ENCODE assay signal across 1 cellular context in genomic region chr12:22687677-22688076, GRCh38.
A peak's percentile ranks its signal among the peaks of the same experiment; 100 is the strongest.
TF ChIP-seq lines count a peak whose summit lies in the region.

No MANE protein-coding gene starts in this region.

TF ChIP-seq in GM12878, 131 proteins besides CTCF, POLR2A, EP300 and RAD21 (continued from another document and continues in another):
- TF ChIP-seq ETV6 (conservative IDR thresholded peaks at IDR 0.05 in 1 of 2, IDR thresholded peaks at IDR 0.05 in 1 of 2; ENCODE audit: borderline replicate concordance in 1 of 2, low read depth in 1 of 2) (peak in 1 of 2 experiments; percentile 71; a peak in 2 of 4 replicates), MTA2 (IDR thresholded peaks at IDR 0.05; ENCODE audit: low read depth) (peak; percentile 86), MTA3 (IDR thresholded peaks at IDR 0.05; ENCODE audit: borderline replicate concordance, low read length) (peak; percentile 41; the same call in 1 of the 2 replicates), TCF3 (IDR thresholded peaks at IDR 0.05; ENCODE audit: borderline replicate concordance, insufficient read depth, low read depth, low read length) (no peak), NFIC (IDR thresholded peaks at IDR 0.05; ENCODE audit: low read depth, low read length) (peak; percentile 95), BMI1 (IDR thresholded peaks at IDR 0.05; ENCODE audit: borderline replicate concordance) (peak; percentile 56), BCL11A (IDR thresholded peaks at IDR 0.05; ENCODE audit: low read depth, low read length) (peak; percentile 88), GABPA (IDR thresholded peaks at IDR 0.05; ENCODE audit: low read depth) (peak; percentile 73), IKZF2 (IDR thresholded peaks at IDR 0.05) (peak; percentile 73 to 84), NBN (IDR thresholded peaks at IDR 0.05) (peak; percentile 61; the same call in 1 of the 2 replicates), CBX3 (IDR thresholded peaks at IDR 0.05; ENCODE audit: borderline replicate concordance, low read depth) (no peak), ATF7 (IDR thresholded peaks at IDR 0.05; ENCODE audit: low read depth) (peak; percentile 90), PAX5 (IDR thresholded peaks at IDR 0.05; ENCODE audit: borderline replicate concordance, low read depth, low read length) (peak; percentile 29; the same call in 1 of the 2 replicates), SKIL (IDR thresholded peaks at IDR 0.05; ENCODE audit: low read depth, poor library complexity, severe bottlenecking) (peak; percentile 50), MEF2A (IDR thresholded peaks at IDR 0.05; ENCODE audit: insufficient read depth, low read depth, low read length) (peak; percentile 98), HSF1 (IDR thresholded peaks at IDR 0.05; ENCODE audit: low read depth, low read length) (no peak), ZBED1 (IDR thresholded peaks at IDR 0.05; ENCODE audit: borderline replicate concordance) (peak; percentile 44; the same call in 1 of the 2 replicates), CHD2 (IDR thresholded peaks at IDR 0.05; ENCODE audit: borderline replicate concordance, low read depth, low read length) (0 out of 2 replicates have a peak, but pooled peaks have one; percentile 18), BRCA1 (IDR thresholded peaks at IDR 0.05; ENCODE audit: low read depth, low read length) (no peak), IRF5 (IDR thresholded peaks at IDR 0.05; ENCODE audit: borderline replicate concordance) (no peak), CREM (IDR thresholded peaks at IDR 0.05; ENCODE audit: low read depth) (peak; percentile 80), CREB1 (IDR thresholded peaks at IDR 0.05; ENCODE audit: low read depth) (peak; percentile 67; the same call in 1 of the 2 replicates), E4F1 (IDR thresholded peaks at IDR 0.05; ENCODE audit: borderline replicate concordance, partially characterized antibody) (no peak), ZNF217 (IDR thresholded peaks at IDR 0.05) (peak; percentile 67; the same call in 1 of the 2 replicates), TBL1XR1 (IDR thresholded peaks at IDR 0.05; ENCODE audit: low read depth, low read length) (0 out of 2 replicates have a peak, but pooled peaks have one; percentile 20), CHD4 (IDR thresholded peaks at IDR 0.05) (no peak), BACH1 (IDR thresholded peaks at IDR 0.05; ENCODE audit: borderline replicate concordance) (peak; percentile 50; the same call in 1 of the 2 replicates), JUNB (IDR thresholded peaks at IDR 0.05) (peak; percentile 90), RELA (IDR thresholded peaks at IDR 0.05; ENCODE audit: borderline replicate concordance, partially characterized antibody) (no peak), ZNF384 (IDR thresholded peaks at IDR 0.05; ENCODE audit: borderline replicate concordance, low read depth, low read length) (no peak), E2F4 (IDR thresholded peaks at IDR 0.05; ENCODE audit: low read depth, low read length) (no peak), IKZF1 (conservative IDR thresholded peaks at IDR 0.05) (peak; percentile 68), NR2C2 (IDR thresholded peaks at IDR 0.05; ENCODE audit: borderline replicate concordance, control insufficient read depth, insufficient read length, low read depth) (no peak), SMAD5 (IDR thresholded peaks at IDR 0.05; ENCODE audit: low read depth) (no peak), E2F8 (IDR thresholded peaks at IDR 0.05; ENCODE audit: low read depth, partially characterized antibody) (no peak), WRNIP1 (IDR thresholded peaks at IDR 0.05; ENCODE audit: borderline replicate concordance, low read depth, low read length) (no peak), SIN3A (IDR thresholded peaks at IDR 0.05; ENCODE audit: low read depth, low read length) (no peak), PKNOX1 (IDR thresholded peaks at IDR 0.05) (peak; percentile 14; the same call in 1 of the 2 replicates), STAT3 (IDR thresholded peaks at IDR 0.05; ENCODE audit: low read depth, low read length) (no peak), MEF2B (IDR thresholded peaks at IDR 0.05; ENCODE audit: partially characterized antibody, poor library complexity, severe bottlenecking) (peak; percentile 92), BHLHE40 (IDR thresholded peaks at IDR 0.05; ENCODE audit: borderline replicate concordance in 1 of 2, low read depth in 2 of 2, low read length in 1 of 2) (peak in 1 of 2 experiments; percentile 25; a peak in 1 of 4 replicates), CBFB (IDR thresholded peaks at IDR 0.05; ENCODE audit: low read depth) (peak; percentile 67), RUNX3 (IDR thresholded peaks at IDR 0.05; ENCODE audit: low read length) (peak; percentile 98), NR2C1 (IDR thresholded peaks at IDR 0.05) (no peak)
- TF ChIP-seq, protein P1, sequence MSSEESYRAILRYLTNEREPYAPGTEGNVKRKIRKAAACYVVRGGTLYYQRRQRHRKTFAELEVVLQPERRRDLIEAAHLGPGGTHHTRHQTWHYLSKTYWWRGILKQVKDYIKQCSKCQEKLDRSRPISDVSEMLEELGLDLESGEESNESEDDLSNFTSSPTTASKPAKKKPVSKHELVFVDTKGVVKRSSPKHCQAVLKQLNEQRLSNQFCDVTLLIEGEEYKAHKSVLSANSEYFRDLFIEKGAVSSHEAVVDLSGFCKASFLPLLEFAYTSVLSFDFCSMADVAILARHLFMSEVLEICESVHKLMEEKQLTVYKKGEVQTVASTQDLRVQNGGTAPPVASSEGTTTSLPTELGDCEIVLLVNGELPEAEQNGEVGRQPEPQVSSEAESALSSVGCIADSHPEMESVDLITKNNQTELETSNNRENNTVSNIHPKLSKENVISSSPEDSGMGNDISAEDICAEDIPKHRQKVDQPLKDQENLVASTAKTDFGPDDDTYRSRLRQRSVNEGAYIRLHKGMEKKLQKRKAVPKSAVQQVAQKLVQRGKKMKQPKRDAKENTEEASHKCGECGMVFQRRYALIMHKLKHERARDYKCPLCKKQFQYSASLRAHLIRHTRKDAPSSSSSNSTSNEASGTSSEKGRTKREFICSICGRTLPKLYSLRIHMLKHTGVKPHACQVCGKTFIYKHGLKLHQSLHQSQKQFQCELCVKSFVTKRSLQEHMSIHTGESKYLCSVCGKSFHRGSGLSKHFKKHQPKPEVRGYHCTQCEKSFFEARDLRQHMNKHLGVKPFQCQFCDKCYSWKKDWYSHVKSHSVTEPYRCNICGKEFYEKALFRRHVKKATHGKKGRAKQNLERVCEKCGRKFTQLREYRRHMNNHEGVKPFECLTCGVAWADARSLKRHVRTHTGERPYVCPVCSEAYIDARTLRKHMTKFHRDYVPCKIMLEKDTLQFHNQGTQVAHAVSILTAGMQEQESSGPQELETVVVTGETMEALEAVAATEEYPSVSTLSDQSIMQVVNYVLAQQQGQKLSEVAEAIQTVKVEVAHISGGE (CRISPR knock-in tag; IDR thresholded peaks at IDR 0.05), result no peak
- TF ChIP-seq, protein P2, sequence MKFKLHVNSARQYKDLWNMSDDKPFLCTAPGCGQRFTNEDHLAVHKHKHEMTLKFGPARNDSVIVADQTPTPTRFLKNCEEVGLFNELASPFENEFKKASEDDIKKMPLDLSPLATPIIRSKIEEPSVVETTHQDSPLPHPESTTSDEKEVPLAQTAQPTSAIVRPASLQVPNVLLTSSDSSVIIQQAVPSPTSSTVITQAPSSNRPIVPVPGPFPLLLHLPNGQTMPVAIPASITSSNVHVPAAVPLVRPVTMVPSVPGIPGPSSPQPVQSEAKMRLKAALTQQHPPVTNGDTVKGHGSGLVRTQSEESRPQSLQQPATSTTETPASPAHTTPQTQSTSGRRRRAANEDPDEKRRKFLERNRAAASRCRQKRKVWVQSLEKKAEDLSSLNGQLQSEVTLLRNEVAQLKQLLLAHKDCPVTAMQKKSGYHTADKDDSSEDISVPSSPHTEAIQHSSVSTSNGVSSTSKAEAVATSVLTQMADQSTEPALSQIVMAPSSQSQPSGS (IDR thresholded peaks at IDR 0.05; ENCODE audit: low read length), result peak; percentile 96
